Comparison of ENCODE assay signal across 1 cellular context in genomic region chr7:26198133-26198780, GRCh38.
TF ChIP-seq lines count a peak whose summit lies in the region.

No MANE protein-coding gene starts in this region.

TF ChIP-seq in GM23338, 12 proteins besides CTCF, POLR2A, EP300 and RAD21 (continued from another document):
- no peak for TF ChIP-seq ZNF462 (CRISPR knock-in tag; IDR thresholded peaks at IDR 0.05)
